29 cellular contexts compared by ENCODE assay signal in genomic region chr17:8883353-8883752, GRCh38. TPM values are rescaled to one million over a fixed set of nuclear protein-coding genes. Genes with fewer than 3 reads are reported as not detected.
A peak's percentile ranks its signal among the peaks of the same experiment; 100 is the strongest.
DNase-seq lines count a peak whose midpoint lies in the region; ATAC-seq, FAIRE-seq and TF ChIP-seq lines count a peak whose summit lies in the region.
"Had no signal": no experiment of that assay in that cellular context is flagged by ENCODE, and none has a peak within 500 bp of the region (broad histone marks: within the 10 kb centered on the region; RNA-seq: fewer than 3 reads in every experiment).

No MANE protein-coding gene starts in this region.

- no peaks in the 10 kb centered on the region for H3K27me3 ChIP-seq in CD8-positive, alpha-beta memory T cell (ENCODE audit: insufficient read depth, low read length, poor library complexity, severe bottlenecking)
- H3K27me3 ChIP-seq in bronchial epithelial cell (ENCODE audit: control insufficient read depth, insufficient read depth, low read length) = no peaks in the 10 kb centered on the region
- H3K27me3 ChIP-seq: SJSA1 had no signal

- peak; percentile 20 for DNase-seq in activated T-cell treated with anti-CD3 and anti-CD28 coated beads, Interleukin-2, amount 50 U/mL, for 24 hours
- DNase-seq in activated T-cell treated with anti-CD3 and anti-CD28 coated beads for 4 hours (no peak), bronchial epithelial cell (ENCODE audit: low read depth) (no peak), NCI-H1694 (lab: John Stamatoyannopoulos, UW) (no peak)
- no peak for DNase-seq in CD8-positive, alpha-beta memory T cell
- DNase-seq in naive thymus-derived CD8-positive, alpha-beta T cell = no peak
- DNase-seq: DMS153, DND-41, GM23248, H7, HFFc6, KBM-7, NCI-H1048, NCI-H1417, NCI-H1694 treated with DMSO at 0.1 percent for 48 hours, NCI-H2081, NCI-H2227 treated with DMSO at 0.1 percent for 48 hours, NCI-H526 treated with DMSO at 0.1 percent for 48 hours, Right ventricle myocardium superior, RPMI8226 had no signal

- no peak for TF ChIP-seq CTCF in bronchial epithelial cell (IDR thresholded peaks at IDR 0.05; ENCODE audit: insufficient read depth, low read length, severe bottlenecking)

- H3K36me3 ChIP-seq in CD8-positive, alpha-beta memory T cell (ENCODE audit: insufficient read depth, low read length) = peaks cover 49% of the 10 kb centered on the region
- H3K36me3 ChIP-seq in bronchial epithelial cell (ENCODE audit: control insufficient read depth, insufficient read depth, low read length) = no peaks in the 10 kb centered on the region
- H3K36me3 ChIP-seq: SJSA1 had no signal

- no peaks in the 10 kb centered on the region for H3K4me1 Mint-ChIP-seq in activated T-cell treated with anti-CD3 and anti-CD28 coated beads, Interleukin-2, amount 50 U/mL, for 24 hours (ENCODE audit: low read depth)
- H3K4me1 Mint-ChIP-seq in CD8-positive, alpha-beta memory T cell = peaks cover 0 to 5% (median 0%) of the 10 kb centered on the region in 3 donors
- H3K4me1 Mint-ChIP-seq in naive thymus-derived CD8-positive, alpha-beta T cell = peaks cover 0 to 22% (median 10%) of the 10 kb centered on the region in 4 donors
- H3K4me1 Mint-ChIP-seq: B cell had no signal

- POLR2A ChIA-PET in CD8-positive, alpha-beta memory T cell (lab: Charles Lee) = interaction anchor here (0.6 kb wide), 1 partner anchor 52 kb away, joined by 3 read pairs; no protein-coding TSS in a partner anchor
- POLR2A ChIA-PET in naive thymus-derived CD8-positive, alpha-beta T cell (lab: Charles Lee) = no interaction called here

- FAIRE-seq in bronchial epithelial cell (lab: Jason Lieb, UNC) = peak; percentile 36
- FAIRE-seq: GM19239, HTR-8/SVneo had no signal

- peak overlapping the region; percentile 6 for H3K27ac Mint-ChIP-seq in activated T-cell treated with anti-CD3 and anti-CD28 coated beads, Interleukin-2, amount 50 U/mL, for 24 hours
- H3K27ac Mint-ChIP-seq in CD8-positive, alpha-beta memory T cell = peak overlapping the region in 6 of 8 donors; percentile 3 to 75 (median 50)
- H3K27ac Mint-ChIP-seq in naive thymus-derived CD8-positive, alpha-beta T cell = peak overlapping the region in 6 of 10 donors; percentile 6 to 91 (median 53)
- H3K27ac Mint-ChIP-seq: B cell, HFFc6 had no signal

- H3K4me3 ChIP-seq in CD8-positive, alpha-beta memory T cell (ENCODE audit: low read length) = no peak overlapping the region
- H3K4me3 ChIP-seq in bronchial epithelial cell (ENCODE audit: low read depth, low read length) = no peak overlapping the region
- H3K4me3 ChIP-seq: GM23248, SJSA1 had no signal

- no peak overlapping the region for H3K27ac ChIP-seq in CD8-positive, alpha-beta memory T cell (ENCODE audit: low read depth, low read length)
- H3K27ac ChIP-seq: 22Rv1, C4-2B, GM23248, SJSA1 had no signal

- no peaks in the 10 kb centered on the region for H3K27me3 Mint-ChIP-seq in activated T-cell treated with anti-CD3 and anti-CD28 coated beads, Interleukin-2, amount 50 U/mL, for 24 hours
- peaks cover 0 to 5% of the 10 kb centered on the region in 2 donors for H3K27me3 Mint-ChIP-seq in CD8-positive, alpha-beta memory T cell
- no peaks in the 10 kb centered on the region for H3K27me3 Mint-ChIP-seq in naive thymus-derived CD8-positive, alpha-beta T cell
- H3K27me3 Mint-ChIP-seq: B cell had no signal

- CTCF ChIA-PET in CD8-positive, alpha-beta memory T cell (lab: Charles Lee) = no interaction called here

- H3K4me1 ChIP-seq in CD8-positive, alpha-beta memory T cell (ENCODE audit: insufficient read depth, low read length) = no peaks in the 10 kb centered on the region
- H3K4me1 ChIP-seq: SJSA1 had no signal

- H3K9me3 Mint-ChIP-seq in activated T-cell treated with anti-CD3 and anti-CD28 coated beads, Interleukin-2, amount 50 U/mL, for 24 hours = no peaks in the 10 kb centered on the region
- H3K9me3 Mint-ChIP-seq in CD8-positive, alpha-beta memory T cell = no peaks in the 10 kb centered on the region
- no peaks in the 10 kb centered on the region for H3K9me3 Mint-ChIP-seq in naive thymus-derived CD8-positive, alpha-beta T cell

- peaks cover 79% of the 10 kb centered on the region for H3K36me3 Mint-ChIP-seq in activated T-cell treated with anti-CD3 and anti-CD28 coated beads, Interleukin-2, amount 50 U/mL, for 24 hours (ENCODE audit: low read depth)
- peaks cover 15 to 93% (median 20%) of the 10 kb centered on the region in 3 donors for H3K36me3 Mint-ChIP-seq in CD8-positive, alpha-beta memory T cell
- H3K36me3 Mint-ChIP-seq in naive thymus-derived CD8-positive, alpha-beta T cell = peaks cover 13 to 76% (median 36%) of the 10 kb centered on the region in 3 donors

- no peak overlapping the region for H3K4me3 Mint-ChIP-seq in activated T-cell treated with anti-CD3 and anti-CD28 coated beads, Interleukin-2, amount 50 U/mL, for 24 hours
- H3K4me3 Mint-ChIP-seq in CD8-positive, alpha-beta memory T cell = peak overlapping the region in 1 of 7 donors; percentile 47
- H3K4me3 Mint-ChIP-seq in naive thymus-derived CD8-positive, alpha-beta T cell = no peak overlapping the region
- H3K4me3 Mint-ChIP-seq: B cell, HFFc6 had no signal

- ATAC-seq in naive thymus-derived CD8-positive, alpha-beta T cell = no peak
- ATAC-seq in GM21367 (IDR thresholded peaks at IDR 0.05; ENCODE audit: unreplicated experiment) (no peak), HG02852 (IDR thresholded peaks at IDR 0.05; ENCODE audit: unreplicated experiment) (no peak)

- no peaks in the 10 kb centered on the region for H3K9me3 ChIP-seq in CD8-positive, alpha-beta memory T cell (ENCODE audit: low read length)
- H3K9me3 ChIP-seq: SJSA1 had no signal

RNA-seq across cellular contexts. Expression of gene PIK3R6, which starts 15.9 kb away (rescaled TPM):
- under 1 TPM; 0.18 to 0.35 TPM for total RNA-seq in CD8-positive, alpha-beta memory T cell
- 0.61 TPM for polyA plus RNA-seq in CD8-positive, alpha-beta memory T cell
- total RNA-seq in bronchial epithelial cell = not detected in 2 replicates
- under 1 TPM; 0.42 to 0.44 TPM for total RNA-seq in naive thymus-derived CD8-positive, alpha-beta T cell
- under 1 TPM in 1 of 3 donors, not detected in 2; 0.47 TPM for polyA plus RNA-seq in naive thymus-derived CD8-positive, alpha-beta T cell
- total RNA-seq: HFFc6, NCI-H460, SJSA1 had no signal
